1 cellular context compared by ENCODE assay signal in the genomic region with DNA sequence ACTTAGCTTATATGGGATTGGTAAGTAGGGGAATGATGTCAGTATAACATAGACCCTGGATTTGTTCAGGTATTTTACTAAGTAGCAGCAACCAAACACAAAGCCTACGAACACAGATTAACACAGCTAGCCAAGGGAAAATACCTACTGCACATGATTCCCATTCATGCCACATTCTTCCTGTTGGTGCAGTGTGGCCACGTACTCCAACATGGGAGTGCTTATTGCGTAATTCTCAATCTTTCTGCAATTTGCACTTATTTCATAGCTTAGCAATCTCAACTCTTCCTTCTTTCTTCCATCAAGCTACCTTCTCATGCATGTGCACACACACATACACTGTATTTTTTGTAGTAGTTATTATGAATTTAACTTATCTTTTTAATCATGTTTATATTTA.
TF ChIP-seq lines count a peak whose summit lies in the region.

No MANE protein-coding gene starts in this region.

TF ChIP-seq in GM23338, 12 proteins besides CTCF, POLR2A, EP300 and RAD21 (continued from another document):
- TF ChIP-seq ZNF462 (CRISPR knock-in tag; IDR thresholded peaks at IDR 0.05) (no peak), EZH2 (IDR thresholded peaks at IDR 0.05; ENCODE audit: low read depth, unreplicated experiment) (no peak), JUNB (IDR thresholded peaks at IDR 0.05; ENCODE audit: unreplicated experiment) (no peak), REST (IDR thresholded peaks at IDR 0.05; ENCODE audit: unreplicated experiment) (no peak), NANOG (IDR thresholded peaks at IDR 0.05; ENCODE audit: borderline replicate concordance) (no peak), ZNF114 (CRISPR knock-in tag; IDR thresholded peaks at IDR 0.05) (no peak), STAT1 (IDR thresholded peaks at IDR 0.05; ENCODE audit: unreplicated experiment) (no peak), ETS1 (IDR thresholded peaks at IDR 0.05) (no peak), POLR2AphosphoS5 (IDR thresholded peaks at IDR 0.05; ENCODE audit: low read depth) (no peak)
